9 cellular contexts compared by ENCODE assay signal in genomic region chr6:33192105-33192646, GRCh38.
A peak's percentile ranks its signal among the peaks of the same experiment; 100 is the strongest.
DNase-seq lines count a peak whose midpoint lies in the region; ATAC-seq and TF ChIP-seq lines count a peak whose summit lies in the region.
"Had no signal": no experiment of that assay in that cellular context is flagged by ENCODE, and none has a peak within 500 bp of the region (broad histone marks: within the 10 kb centered on the region; RNA-seq: fewer than 3 reads in every experiment).

TSS of gene COL11A2 (minus strand) at chr6:33192467. CDS start at chr6:33192240, 227 bp downstream.

- no peak for TF ChIP-seq POLR2A in erythroblast (IDR thresholded peaks at IDR 0.05; ENCODE audit: low read length)

- peak within 1 kb of the TSS; percentile 97 for H3K27ac ChIP-seq in angular gyrus (ENCODE audit: low read depth, low read length)
- H3K27ac ChIP-seq: 22Rv1 had no signal

- H3K4me1 Mint-ChIP-seq in stimulated activated effector memory CD8-positive, alpha-beta T cell treated with anti-CD3 and anti-CD28 coated beads, Interleukin-12 subunit alpha, Interleukin-12 subunit beta, amount 100 ng/mL, for 72 hours: peaks cover 32% of the 10 kb centered on the region

- H3K4me3 ChIP-seq in iPS-18c (ENCODE audit: insufficient read depth, low read depth, low read length): peak within 1 kb of the TSS; percentile 62

- no peaks in the 10 kb centered on the region for H3K9me3 Mint-ChIP-seq in stimulated activated effector memory CD8-positive, alpha-beta T cell treated with anti-CD3 and anti-CD28 coated beads, Interleukin-12 subunit alpha, Interleukin-12 subunit beta, amount 100 ng/mL, for 72 hours

- H3K27ac Mint-ChIP-seq in stimulated activated effector memory CD8-positive, alpha-beta T cell treated with anti-CD3 and anti-CD28 coated beads, Interleukin-12 subunit alpha, Interleukin-12 subunit beta, amount 100 ng/mL, for 72 hours: no peak within 1 kb of the TSS

- no peaks in the 10 kb centered on the region for H3K9me3 ChIP-seq in iPS-18c (ENCODE audit: control insufficient read depth, insufficient read depth, low read length)

- peak; percentile 36 for ATAC-seq in stimulated activated effector memory CD8-positive, alpha-beta T cell treated with anti-CD3 and anti-CD28 coated beads, Interleukin-12 subunit alpha, Interleukin-12 subunit beta, amount 100 ng/mL, for 72 hours

- peaks cover 39% of the 10 kb centered on the region for H3K36me3 Mint-ChIP-seq in stimulated activated effector memory CD8-positive, alpha-beta T cell treated with anti-CD3 and anti-CD28 coated beads, Interleukin-12 subunit alpha, Interleukin-12 subunit beta, amount 100 ng/mL, for 72 hours

- peak within 1 kb of the TSS; percentile 54 for H3K4me3 Mint-ChIP-seq in stimulated activated effector memory CD8-positive, alpha-beta T cell treated with anti-CD3 and anti-CD28 coated beads, Interleukin-12 subunit alpha, Interleukin-12 subunit beta, amount 100 ng/mL, for 72 hours

- peak; percentile 30 for DNase-seq in DMS 273 (lab: John Stamatoyannopoulos, UW; ENCODE audit: unreplicated experiment)
- no peak for DNase-seq in DMS 273 treated with DMSO at 0.1 percent for 48 hours (lab: John Stamatoyannopoulos, UW)
- no peak for DNase-seq in stimulated activated effector memory CD8-positive, alpha-beta T cell treated with anti-CD3 and anti-CD28 coated beads, Interleukin-12 subunit alpha, Interleukin-12 subunit beta, amount 100 ng/mL, for 72 hours (ENCODE audit: low spot score in 2 of 2)
- no peak for DNase-seq in erythroblast (lab: John Stamatoyannopoulos, UW)
- no peak for DNase-seq in GM19240 (ENCODE audit: insufficient read length, low spot score)
- no peak for DNase-seq in SKM-1 (lab: John Stamatoyannopoulos, UW; ENCODE audit: unreplicated experiment)
